19 cellular contexts compared by ENCODE assay signal in the genomic region with DNA sequence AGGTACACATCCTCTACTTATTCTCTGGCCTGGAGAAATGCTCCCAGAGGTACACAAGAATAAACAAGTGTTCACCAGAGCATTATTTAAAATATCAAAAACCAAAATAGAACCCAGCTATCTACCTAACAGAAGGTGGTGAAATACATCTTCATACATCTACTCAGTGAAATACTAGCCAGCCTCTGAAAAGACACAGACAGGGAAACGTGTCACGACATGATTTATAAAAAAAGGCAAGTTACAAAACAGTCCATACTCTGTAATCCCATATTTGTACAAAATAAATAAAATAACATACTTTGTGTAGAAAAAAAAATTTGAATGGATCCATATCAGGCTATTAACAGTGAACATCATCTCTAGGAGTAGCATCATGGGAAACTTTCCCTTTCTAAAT. TPM values are rescaled to one million over a fixed set of nuclear protein-coding genes. Genes with fewer than 3 reads are reported as not detected.
DNase-seq lines count a peak whose midpoint lies in the region; ATAC-seq, FAIRE-seq and TF ChIP-seq lines count a peak whose summit lies in the region.
"Had no signal": no experiment of that assay in that cellular context is flagged by ENCODE, and none has a peak within 500 bp of the region (broad histone marks: within the 10 kb centered on the region; RNA-seq: fewer than 3 reads in every experiment).

No MANE protein-coding gene starts in this region.

- no TSS peak for BruUV-seq in mammary epithelial cell (replicated peaks; lab: Mats Ljungman, UMichigan)
- no TSS peak for BruUV-seq in MCF 10A (replicated peaks; lab: Mats Ljungman, UMichigan)

- no peaks in the 10 kb centered on the region for H3K79me2 ChIP-seq in mammary epithelial cell (ENCODE audit: insufficient read depth, low read length)

- POLR2A ChIA-PET in MCF 10A (lab: Yijun Ruan, JAX), result interaction anchor here (0.7 to 0.9 kb wide), 4 partner anchors 12 to 66 kb away, joined by 3 to 4 read pairs (median 4); no protein-coding TSS in a partner anchor
- POLR2A ChIA-PET in activated CD4-positive, alpha-beta memory T cell treated with anti-CD3 and anti-CD28 coated beads for 36 hours (lab: Charles Lee), result no interaction called here

- H3K9me3 ChIP-seq in mammary epithelial cell (replicated peaks; ENCODE audit: insufficient read depth, low read length), result no peaks in the 10 kb centered on the region
- H3K9me3 ChIP-seq in skeletal muscle tissue (ENCODE audit: control insufficient read depth in 3 of 3, low read length in 3 of 3), result no peaks in the 10 kb centered on the region
- H3K9me3 ChIP-seq in vagina, result no peaks in the 10 kb centered on the region
- H3K9me3 ChIP-seq: A549, Caco-2 had no signal

- FAIRE-seq in bronchial epithelial cell (lab: Jason Lieb, UNC), result no peak
- FAIRE-seq: A549, GM19239, HepG2, HTR-8/SVneo had no signal

- H2AFZ ChIP-seq in mammary epithelial cell (ENCODE audit: low read depth, low read length), result no peak overlapping the region

- H3K27ac ChIP-seq in mammary epithelial cell (ENCODE audit: insufficient read depth, low read depth, low read length), result no peak overlapping the region
- peak overlapping the region; percentile 59 for H3K27ac ChIP-seq in skeletal muscle tissue (ENCODE audit: low read depth, low read length)
- no peak overlapping the region for H3K27ac ChIP-seq in vagina
- H3K27ac ChIP-seq: A549 had no signal

- intact Hi-C loops in mammary epithelial cell (cut with micrococcal nuclease), result loop anchor here (5.0 kb wide), 1 partner anchor 202 kb away; no protein-coding TSS in a partner anchor
- intact Hi-C loops in MCF 10A (cut with micrococcal nuclease), result no loop called here
- intact Hi-C loops in activated CD4-positive, alpha-beta memory T cell treated with anti-CD3 and anti-CD28 coated beads for 36 hours (cut with micrococcal nuclease), result no loop called here
- intact Hi-C loops in vagina (cut with DNase I), result no loop called here

- DNase-seq in mammary epithelial cell (peak; percentile 21), MCF 10A (ENCODE audit: unreplicated experiment) (no peak), bronchial epithelial cell (ENCODE audit: low read depth) (peak; percentile 62), occipital lobe (lab: John Stamatoyannopoulos, UW) (no peak), vagina (ENCODE audit: extremely low spot score in 2 of 2) (no peak)
- DNase-seq in activated CD4-positive, alpha-beta memory T cell treated with anti-CD3 and anti-CD28 coated beads for 36 hours, result no peak
- DNase-seq: Caco-2; CD8-positive, alpha-beta memory T cell; GF-D8; HCEC 1CT; HFFc6 had no signal

- no peak overlapping the region for H3K4me2 ChIP-seq in mammary epithelial cell (ENCODE audit: insufficient read depth, low read depth, low read length)
- H3K4me2 ChIP-seq: A549 had no signal

- CTCF ChIA-PET in mammary epithelial cell (lab: Charles Lee; ENCODE audit: low non-redundant PET) (no interaction called here), MCF 10A (lab: Yijun Ruan, JAX) (interaction anchor here (0.6 to 1.0 kb wide), 2 partner anchors 16 to 37 kb away, joined by 3 to 4 read pairs; no protein-coding TSS in a partner anchor)
- CTCF ChIA-PET in activated CD4-positive, alpha-beta memory T cell treated with anti-CD3 and anti-CD28 coated beads for 36 hours (lab: Charles Lee), result no interaction called here

- H4K20me1 ChIP-seq in mammary epithelial cell (ENCODE audit: insufficient read depth, low read length), result no peaks in the 10 kb centered on the region

- peaks cover 5% of the 10 kb centered on the region for H3K4me1 Mint-ChIP-seq in MCF 10A (ENCODE audit: insufficient read depth, unreplicated experiment)
- H3K4me1 Mint-ChIP-seq in activated CD4-positive, alpha-beta memory T cell treated with anti-CD3 and anti-CD28 coated beads for 36 hours (ENCODE audit: low read depth), result peaks cover 30% of the 10 kb centered on the region
- H3K4me1 Mint-ChIP-seq: CD14-positive monocyte had no signal

- no peaks in the 10 kb centered on the region for H3K9me3 Mint-ChIP-seq in MCF 10A (ENCODE audit: unreplicated experiment)
- no peaks in the 10 kb centered on the region for H3K9me3 Mint-ChIP-seq in activated CD4-positive, alpha-beta memory T cell treated with anti-CD3 and anti-CD28 coated beads for 36 hours
- H3K9me3 Mint-ChIP-seq: CD14-positive monocyte; CD8-positive, alpha-beta memory T cell; HFFc6 had no signal

- no peak for ATAC-seq in HG03565 (IDR thresholded peaks at IDR 0.05; ENCODE audit: unreplicated experiment)
- ATAC-seq: A549, HepG2 had no signal

- H3K4me1 ChIP-seq in mammary epithelial cell (ENCODE audit: insufficient read depth, low read length) (peaks cover 5% of the 10 kb centered on the region), skeletal muscle tissue (ENCODE audit: control insufficient read depth in 3 of 3, insufficient read depth in 3 of 3, low read length in 3 of 3) (peaks cover 19 to 29% (median 20%) of the 10 kb centered on the region in 3 donors), vagina (no peaks in the 10 kb centered on the region)
- H3K4me1 ChIP-seq: Caco-2 had no signal

- dilution Hi-C loops in mammary epithelial cell (cut with HindIII; ENCODE audit: low sequenced_read_pairs), result loop anchor here (5.0 kb wide), 1 partner anchor 212 kb away; no protein-coding TSS in a partner anchor

- no peaks in the 10 kb centered on the region for H3K27me3 ChIP-seq in mammary epithelial cell (ENCODE audit: insufficient read depth, low read length)
- H3K27me3 ChIP-seq in bronchial epithelial cell (ENCODE audit: control insufficient read depth, insufficient read depth, low read length), result no peaks in the 10 kb centered on the region
- no peaks in the 10 kb centered on the region for H3K27me3 ChIP-seq in skeletal muscle tissue (ENCODE audit: control insufficient read depth in 3 of 3, insufficient read depth in 3 of 3, low read length in 3 of 3)
- H3K27me3 ChIP-seq in vagina, result no peaks in the 10 kb centered on the region

- H3K27ac Mint-ChIP-seq in MCF 10A (ENCODE audit: low read depth, unreplicated experiment), result no peak overlapping the region
- peak overlapping the region; percentile 49 for H3K27ac Mint-ChIP-seq in activated CD4-positive, alpha-beta memory T cell treated with anti-CD3 and anti-CD28 coated beads for 36 hours
- H3K27ac Mint-ChIP-seq: HFFc6 had no signal

- no peak overlapping the region for H3K9ac ChIP-seq in mammary epithelial cell (ENCODE audit: insufficient read depth, low read length)
- no peak overlapping the region for H3K9ac ChIP-seq in skeletal muscle tissue (ENCODE audit: low read depth in 1 of 3, low read length in 3 of 3)

- H3K36me3 ChIP-seq in mammary epithelial cell (ENCODE audit: insufficient read depth, low read length) (peaks cover 24% of the 10 kb centered on the region), bronchial epithelial cell (ENCODE audit: control insufficient read depth, insufficient read depth, low read length) (peaks cover 35% of the 10 kb centered on the region), skeletal muscle tissue (ENCODE audit: control insufficient read depth in 3 of 3, insufficient read depth in 3 of 3, low read length in 3 of 3) (peaks cover 50 to 59% (median 54%) of the 10 kb centered on the region in 3 donors), vagina (peaks cover 6 to 73% of the 10 kb centered on the region in 2 donors)

- no peak overlapping the region for H3K4me3 Mint-ChIP-seq in MCF 10A (ENCODE audit: unreplicated experiment)
- no peak overlapping the region for H3K4me3 Mint-ChIP-seq in activated CD4-positive, alpha-beta memory T cell treated with anti-CD3 and anti-CD28 coated beads for 36 hours
- H3K4me3 Mint-ChIP-seq: CD14-positive monocyte; CD8-positive, alpha-beta memory T cell; HFFc6 had no signal

- no peak for TF ChIP-seq POLR2A in vagina (IDR thresholded peaks at IDR 0.05)

- no peak for TF ChIP-seq CTCF in mammary epithelial cell (conservative IDR thresholded peaks at IDR 0.05 in 1 of 2, IDR thresholded peaks at IDR 0.05 in 1 of 2; ENCODE audit: extremely low read depth in 1 of 2, insufficient read depth in 1 of 2, low read depth in 1 of 2, low read length in 2 of 2)
- no peak for TF ChIP-seq CTCF in MCF 10A (IDR thresholded peaks at IDR 0.05; ENCODE audit: unreplicated experiment)
- TF ChIP-seq CTCF in bronchial epithelial cell (IDR thresholded peaks at IDR 0.05; ENCODE audit: insufficient read depth, low read length, severe bottlenecking), result no peak
- TF ChIP-seq CTCF in vagina (IDR thresholded peaks at IDR 0.05), result no peak

- H3K36me3 Mint-ChIP-seq in MCF 10A (ENCODE audit: insufficient read depth, unreplicated experiment), result peaks cover 64% of the 10 kb centered on the region
- peaks cover 45% of the 10 kb centered on the region for H3K36me3 Mint-ChIP-seq in activated CD4-positive, alpha-beta memory T cell treated with anti-CD3 and anti-CD28 coated beads for 36 hours

- in situ Hi-C loops in mammary epithelial cell (cut with MboI; ENCODE audit: low sequenced_read_pairs in 2 of 2), result no loop called here

- no peaks in the 10 kb centered on the region for H3K27me3 Mint-ChIP-seq in MCF 10A (ENCODE audit: insufficient read depth, unreplicated experiment)
- no peaks in the 10 kb centered on the region for H3K27me3 Mint-ChIP-seq in activated CD4-positive, alpha-beta memory T cell treated with anti-CD3 and anti-CD28 coated beads for 36 hours
- H3K27me3 Mint-ChIP-seq: CD8-positive, alpha-beta memory T cell had no signal

- H3K4me3 ChIP-seq in mammary epithelial cell (replicated peaks in 1 of 3; ENCODE audit: insufficient read depth in 1 of 3, low read depth in 2 of 3, low read length in 3 of 3) (no peak overlapping the region), bronchial epithelial cell (ENCODE audit: low read depth, low read length) (no peak overlapping the region), skeletal muscle tissue (ENCODE audit: low read length in 3 of 3) (no peak overlapping the region), vagina (no peak overlapping the region)
- H3K4me3 ChIP-seq: A549 had no signal

- WGBS in mammary epithelial cell (ENCODE audit: low coverage, missing lambda C conversion rate), result 71% methylated on average over 2 of the region's 2 CpGs

RNA-seq across cellular contexts. Expression of a gene that starts 38.2 kb away (rescaled TPM):
- total RNA-seq in mammary epithelial cell (10 to 100 TPM; 33.1 to 36.2 TPM), MCF 10A (2022) (36.0 and 41.4 TPM in 2 replicates), bronchial epithelial cell (16.3 and 21.3 TPM in 2 replicates), skeletal muscle tissue (23.5 TPM), occipital lobe (32.1 TPM), vagina (41.7 TPM)
- 13.8 TPM for polyA plus RNA-seq in mammary epithelial cell
- polyA minus RNA-seq in mammary epithelial cell, result 73.1 TPM
- total RNA-seq in activated CD4-positive, alpha-beta memory T cell treated with anti-CD3 and anti-CD28 coated beads for 36 hours, result 10 to 100 TPM; 33.7 to 39.4 TPM

RNA-seq across cellular contexts. Expression of a gene that starts 42.6 kb away (rescaled TPM):
- total RNA-seq in mammary epithelial cell (under 1 TPM; 0.17 to 0.28 TPM), MCF 10A (2022) (not detected in 2 replicates), bronchial epithelial cell (under 0.01 TPM in 2 replicates), skeletal muscle tissue (0.52 TPM), occipital lobe (0.47 TPM), vagina (0.74 TPM)
- polyA plus RNA-seq in mammary epithelial cell, result 0.05 TPM
- polyA minus RNA-seq in mammary epithelial cell, result not detected
- not detected for total RNA-seq in activated CD4-positive, alpha-beta memory T cell treated with anti-CD3 and anti-CD28 coated beads for 36 hours
- total RNA-seq: CD8-positive, alpha-beta memory T cell; H4; HFFc6 had no signal
- polyA plus RNA-seq: CD14-positive monocyte; CD8-positive, alpha-beta memory T cell had no signal

Comparison
In these comparisons a context has a peak if more than half of its experiments do, and no peak if none do; other contexts are left out.
1. DNase-seq: peak in mammary epithelial cell (single experiment) and bronchial epithelial cell (single experiment); none in MCF 10A (single experiment), activated CD4-positive, alpha-beta memory T cell treated with anti-CD3 and anti-CD28 coated beads for 36 hours (single experiment), occipital lobe (single experiment) and vagina (0 of 2).